Comparison of ENCODE assay signal across 8 cellular contexts in the genomic region with DNA sequence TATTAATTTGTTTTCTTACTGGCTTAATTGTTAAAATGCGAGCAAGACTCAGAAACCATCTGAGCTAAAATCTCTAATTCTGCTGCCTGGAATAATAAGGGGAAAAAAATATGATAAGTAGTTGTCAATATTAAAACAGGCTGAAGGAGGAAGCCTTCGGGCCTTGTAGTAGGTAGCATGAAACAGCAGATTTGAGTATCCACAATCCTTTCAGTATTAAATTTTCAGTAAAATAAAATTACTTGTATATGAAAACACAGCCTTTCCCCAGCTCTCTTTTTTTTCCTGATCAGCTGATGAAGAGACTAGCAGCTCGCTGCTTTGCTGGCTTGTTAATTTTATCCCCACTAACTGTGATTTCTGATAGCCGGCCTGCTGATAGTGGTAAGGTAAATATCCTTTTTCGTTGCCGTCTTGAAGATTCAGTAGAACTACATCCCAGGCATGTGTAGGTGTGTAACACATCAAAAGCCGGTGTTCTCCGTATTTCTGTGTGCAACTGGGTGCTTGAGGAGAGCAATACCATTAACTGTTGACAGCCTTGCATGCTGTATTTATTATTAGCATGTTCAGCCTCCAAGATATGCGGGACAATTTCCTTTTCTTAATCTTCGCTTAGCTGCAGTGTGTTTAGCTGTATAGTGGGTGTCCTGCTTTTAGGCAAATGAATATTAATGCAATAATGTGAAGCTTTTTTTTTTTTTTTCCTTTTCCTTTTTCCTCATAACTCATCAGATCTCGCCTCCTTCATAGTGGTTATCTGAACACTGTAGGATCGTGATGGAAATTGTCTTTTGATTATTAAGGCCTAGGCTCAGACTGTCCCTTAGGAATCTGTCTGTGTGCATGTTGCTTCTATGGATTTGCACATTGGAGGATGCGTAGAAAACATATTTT.
DNase-seq lines count a peak whose midpoint lies in the region; ATAC-seq and TF ChIP-seq lines count a peak whose summit lies in the region.

No MANE protein-coding gene starts in this region.

- H3K36me3 ChIP-seq in parathyroid adenoma (ENCODE audit: control insufficient read depth, insufficient read depth, low read length), result no peaks in the 10 kb centered on the region
- H3K36me3 ChIP-seq in effector memory CD4-positive, alpha-beta T cell (ENCODE audit: control insufficient read depth, insufficient read depth, low read length), result peaks cover 21% of the 10 kb centered on the region

- TF ChIP-seq CTCF in HFFc6 (IDR thresholded peaks at IDR 0.05) (no peak), parathyroid adenoma (IDR thresholded peaks at IDR 0.05) (no peak)

- H3K4me2 ChIP-seq in parathyroid adenoma (ENCODE audit: low read length), result peak overlapping the region; percentile 22

- POLR2A ChIA-PET in T-cell (lab: Charles Lee), result interaction anchor here (0.5 to 0.7 kb wide), 5 partner anchors 9 to 1800 kb away, joined by 3 to 10 read pairs (median 3); no protein-coding TSS in a partner anchor

- H3K4me1 Mint-ChIP-seq in HFFc6 (ENCODE audit: low read depth), result peaks cover 52% of the 10 kb centered on the region
- peaks cover 66 to 79% (median 67%) of the 10 kb centered on the region in 3 donors for H3K4me1 Mint-ChIP-seq in T-cell

- H3K36me3 Mint-ChIP-seq in HFFc6 (ENCODE audit: low read depth) (peaks cover 6% of the 10 kb centered on the region; the same call in 1 of the 2 replicates), T-cell (peaks cover 28% of the 10 kb centered on the region)

- H3K4me1 ChIP-seq in parathyroid adenoma, result no peaks in the 10 kb centered on the region
- peaks cover 24% of the 10 kb centered on the region for H3K4me1 ChIP-seq in effector memory CD4-positive, alpha-beta T cell (ENCODE audit: control insufficient read depth, insufficient read depth, low read length, poor library complexity, severe bottlenecking)

- no peaks in the 10 kb centered on the region for H3K27me3 ChIP-seq in parathyroid adenoma (ENCODE audit: control insufficient read depth, insufficient read depth, low read length)
- H3K27me3 ChIP-seq in effector memory CD4-positive, alpha-beta T cell (replicated peaks; ENCODE audit: control insufficient read depth, insufficient read depth, low read length, poor library complexity, severe bottlenecking), result no peaks in the 10 kb centered on the region

- no peak for ATAC-seq in T-cell (replicated peaks in 1 of 4)

- peak overlapping the region; percentile 97 for H3K4me3 Mint-ChIP-seq in HFFc6
- peak overlapping the region; percentile 51 to 91 (median 61) for H3K4me3 Mint-ChIP-seq in T-cell

- no peaks in the 10 kb centered on the region for H3K9me3 ChIP-seq in parathyroid adenoma (ENCODE audit: control insufficient read depth, low read length)
- no peaks in the 10 kb centered on the region for H3K9me3 ChIP-seq in effector memory CD4-positive, alpha-beta T cell (ENCODE audit: control insufficient read depth, low read length)

- CTCF ChIA-PET in T-cell (lab: Charles Lee), result interaction anchor here (0.6 to 1.1 kb wide), 4 partner anchors 28 to 1282 kb away, joined by 3 to 4 read pairs (median 3); no protein-coding TSS in a partner anchor

- H3K79me2 ChIP-seq in parathyroid adenoma, result peaks cover 6% of the 10 kb centered on the region

- no peak overlapping the region for H2AFZ ChIP-seq in parathyroid adenoma

- no peak for DNase-seq in HFFc6
- no peak for DNase-seq in T-cell
- peak; percentile 56 for DNase-seq in fibroblast of peridontal ligament (ENCODE audit: extremely low read depth)
- no peak for DNase-seq in stimulated activated CD4-positive, alpha-beta T cell treated with anti-CD3 and anti-CD28 coated beads, Interleukin-2, amount 100 ng/mL, for 24 hours
- no peak for DNase-seq in NCI-H510A treated with DMSO at 0.1 percent for 48 hours (lab: John Stamatoyannopoulos, UW)
- no peak for DNase-seq in effector memory CD4-positive, alpha-beta T cell
- DNase-seq in activated CD4-positive, CD25-positive, alpha-beta regulatory T cell (lab: John Stamatoyannopoulos, UW), result no peak

- H3K27ac ChIP-seq in parathyroid adenoma, result no peak overlapping the region
- no peak overlapping the region for H3K27ac ChIP-seq in effector memory CD4-positive, alpha-beta T cell (ENCODE audit: insufficient read depth, low read length, poor library complexity, severe bottlenecking)

- H3K27me3 Mint-ChIP-seq in HFFc6 (ENCODE audit: insufficient read depth) (no peaks in the 10 kb centered on the region; the same call in 1 of the 2 replicates), T-cell (no peaks in the 10 kb centered on the region)

- H3K4me3 ChIP-seq in parathyroid adenoma (ENCODE audit: low read depth, low read length), result peak overlapping the region; percentile 9
- no peak overlapping the region for H3K4me3 ChIP-seq in effector memory CD4-positive, alpha-beta T cell (ENCODE audit: insufficient read depth, low read depth, low read length, poor library complexity, severe bottlenecking)

- H3K9ac ChIP-seq in parathyroid adenoma, result no peak overlapping the region

- no peaks in the 10 kb centered on the region for H3K9me3 Mint-ChIP-seq in HFFc6
- H3K9me3 Mint-ChIP-seq in T-cell, result no peaks in the 10 kb centered on the region

- peak overlapping the region; percentile 99 for H3K27ac Mint-ChIP-seq in HFFc6
- H3K27ac Mint-ChIP-seq in T-cell, result peak overlapping the region; percentile 48 to 70
